ENCODE assay signal across 2 cellular contexts in the genomic region with DNA sequence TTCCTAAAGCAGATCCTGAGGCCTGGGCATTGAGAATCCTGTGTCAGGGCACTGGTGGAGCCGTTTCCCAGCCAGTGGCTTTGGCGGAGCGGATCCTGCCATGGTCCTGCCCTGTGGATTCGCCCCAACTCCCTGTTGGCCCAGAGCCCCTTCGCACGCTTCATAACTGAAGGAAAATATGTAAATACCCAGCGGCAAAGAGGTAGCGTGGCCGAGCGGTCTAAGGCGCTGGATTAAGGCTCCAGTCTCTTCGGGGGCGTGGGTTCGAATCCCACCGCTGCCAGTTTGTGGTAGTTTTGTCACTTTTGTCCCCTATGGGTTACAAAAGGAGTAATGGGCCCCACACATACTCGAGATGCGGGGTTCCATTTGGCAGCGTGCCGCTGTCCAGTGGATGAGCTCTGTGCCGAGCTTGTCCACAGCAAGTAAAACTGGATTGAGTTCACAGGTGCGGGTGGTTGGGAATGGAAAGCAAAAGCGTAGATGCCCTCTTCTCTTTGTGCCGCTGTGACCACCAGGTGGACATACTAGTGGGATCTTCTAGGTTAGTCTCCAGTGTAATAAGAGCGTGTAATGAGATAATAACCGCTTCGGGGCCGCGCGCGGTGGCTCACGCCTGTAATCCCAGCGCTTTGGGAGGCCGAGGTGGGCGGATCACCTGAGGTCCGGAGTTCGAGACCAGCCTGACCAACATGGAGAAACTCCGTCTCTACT.
TF ChIP-seq lines count a peak whose summit lies in the region.

No MANE protein-coding gene starts in this region.

TF ChIP-seq in HEK293, 187 proteins besides CTCF, POLR2A, EP300 and RAD21 (continues in another document):
- no peak for TF ChIP-seq ZNF626 (tag by site-specific recombination; IDR thresholded peaks at IDR 0.05)
- peak; percentile 86 for TF ChIP-seq ZNF501 (tag by site-specific recombination; IDR thresholded peaks at IDR 0.05)
- TF ChIP-seq ZNF561 (tag by site-specific recombination; IDR thresholded peaks at IDR 0.05; ENCODE audit: borderline replicate concordance): peak; percentile 87; the same call in 1 of the 2 replicates
- no peak for TF ChIP-seq ZNF266 (tag by site-specific recombination; IDR thresholded peaks at IDR 0.05; ENCODE audit: low read depth)
- no peak for TF ChIP-seq ZNF37A (tag by site-specific recombination; IDR thresholded peaks at IDR 0.05)
- TF ChIP-seq, protein P1, sequence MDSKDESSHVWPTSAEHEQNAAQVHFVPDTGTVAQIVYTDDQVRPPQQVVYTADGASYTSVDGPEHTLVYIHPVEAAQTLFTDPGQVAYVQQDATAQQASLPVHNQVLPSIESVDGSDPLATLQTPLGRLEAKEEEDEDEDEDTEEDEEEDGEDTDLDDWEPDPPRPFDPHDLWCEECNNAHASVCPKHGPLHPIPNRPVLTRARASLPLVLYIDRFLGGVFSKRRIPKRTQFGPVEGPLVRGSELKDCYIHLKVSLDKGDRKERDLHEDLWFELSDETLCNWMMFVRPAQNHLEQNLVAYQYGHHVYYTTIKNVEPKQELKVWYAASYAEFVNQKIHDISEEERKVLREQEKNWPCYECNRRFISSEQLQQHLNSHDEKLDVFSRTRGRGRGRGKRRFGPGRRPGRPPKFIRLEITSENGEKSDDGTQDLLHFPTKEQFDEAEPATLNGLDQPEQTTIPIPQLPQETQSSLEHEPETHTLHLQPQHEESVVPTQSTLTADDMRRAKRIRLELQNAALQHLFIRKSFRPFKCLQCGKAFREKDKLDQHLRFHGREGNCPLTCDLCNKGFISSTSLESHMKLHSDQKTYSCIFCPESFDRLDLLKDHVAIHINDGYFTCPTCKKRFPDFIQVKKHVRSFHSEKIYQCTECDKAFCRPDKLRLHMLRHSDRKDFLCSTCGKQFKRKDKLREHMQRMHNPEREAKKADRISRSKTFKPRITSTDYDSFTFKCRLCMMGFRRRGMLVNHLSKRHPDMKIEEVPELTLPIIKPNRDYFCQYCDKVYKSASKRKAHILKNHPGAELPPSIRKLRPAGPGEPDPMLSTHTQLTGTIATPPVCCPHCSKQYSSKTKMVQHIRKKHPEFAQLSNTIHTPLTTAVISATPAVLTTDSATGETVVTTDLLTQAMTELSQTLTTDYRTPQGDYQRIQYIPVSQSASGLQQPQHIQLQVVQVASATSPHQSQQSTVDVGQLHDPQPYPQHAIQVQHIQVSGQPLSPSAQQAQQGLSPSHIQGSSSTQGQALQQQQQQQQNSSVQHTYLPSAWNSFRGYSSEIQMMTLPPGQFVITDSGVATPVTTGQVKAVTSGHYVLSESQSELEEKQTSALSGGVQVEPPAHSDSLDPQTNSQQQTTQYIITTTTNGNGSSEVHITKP (tag by site-specific recombination; IDR thresholded peaks at IDR 0.05): peak; percentile 80
- 0 out of 2 replicates have a peak, but pooled peaks have one; percentile 45 for TF ChIP-seq ZNF184 (tag by site-specific recombination; IDR thresholded peaks at IDR 0.05)
- no peak; the same call in 1 of the 2 replicates for TF ChIP-seq EGR2 (tag by site-specific recombination; IDR thresholded peaks at IDR 0.05; ENCODE audit: low read depth)
- no peak; the same call in 1 of the 2 replicates for TF ChIP-seq ZNF121 (tag by site-specific recombination; IDR thresholded peaks at IDR 0.05)
- no peak for TF ChIP-seq YY2 (tag by site-specific recombination; IDR thresholded peaks at IDR 0.05)
- TF ChIP-seq, protein P2, sequence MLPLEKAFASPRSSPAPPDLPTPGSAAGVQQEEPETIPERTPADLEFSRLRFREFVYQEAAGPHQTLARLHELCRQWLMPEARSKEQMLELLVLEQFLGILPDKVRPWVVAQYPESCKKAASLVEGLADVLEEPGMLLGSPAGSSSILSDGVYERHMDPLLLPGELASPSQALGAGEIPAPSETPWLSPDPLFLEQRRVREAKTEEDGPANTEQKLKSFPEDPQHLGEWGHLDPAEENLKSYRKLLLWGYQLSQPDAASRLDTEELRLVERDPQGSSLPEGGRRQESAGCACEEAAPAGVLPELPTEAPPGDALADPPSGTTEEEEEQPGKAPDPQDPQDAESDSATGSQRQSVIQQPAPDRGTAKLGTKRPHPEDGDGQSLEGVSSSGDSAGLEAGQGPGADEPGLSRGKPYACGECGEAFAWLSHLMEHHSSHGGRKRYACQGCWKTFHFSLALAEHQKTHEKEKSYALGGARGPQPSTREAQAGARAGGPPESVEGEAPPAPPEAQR (tag by site-specific recombination; IDR thresholded peaks at IDR 0.05): no peak
- TF ChIP-seq, protein P3, sequence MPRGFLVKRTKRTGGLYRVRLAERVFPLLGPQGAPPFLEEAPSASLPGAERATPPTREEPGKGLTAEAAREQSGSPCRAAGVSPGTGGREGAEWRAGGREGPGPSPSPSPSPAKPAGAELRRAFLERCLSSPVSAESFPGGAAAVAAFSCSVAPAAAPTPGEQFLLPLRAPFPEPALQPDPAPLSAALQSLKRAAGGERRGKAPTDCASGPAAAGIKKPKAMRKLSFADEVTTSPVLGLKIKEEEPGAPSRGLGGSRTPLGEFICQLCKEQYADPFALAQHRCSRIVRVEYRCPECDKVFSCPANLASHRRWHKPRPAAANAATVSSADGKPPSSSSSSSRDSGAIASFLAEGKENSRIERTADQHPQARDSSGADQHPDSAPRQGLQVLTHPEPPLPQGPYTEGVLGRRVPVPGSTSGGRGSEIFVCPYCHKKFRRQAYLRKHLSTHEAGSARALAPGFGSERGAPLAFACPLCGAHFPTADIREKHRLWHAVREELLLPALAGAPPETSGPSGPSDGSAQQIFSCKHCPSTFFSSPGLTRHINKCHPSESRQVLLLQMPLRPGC (tag by site-specific recombination; IDR thresholded peaks at IDR 0.05): peak; percentile 44; the same call in 1 of the 2 replicates
- TF ChIP-seq ZXDB (tag by site-specific recombination; IDR thresholded peaks at IDR 0.05): peak; percentile 63
- peak; percentile 50; the same call in 1 of the 2 replicates for TF ChIP-seq ZNF366 (tag by site-specific recombination; conservative IDR thresholded peaks at IDR 0.05)
- TF ChIP-seq, protein P4, sequence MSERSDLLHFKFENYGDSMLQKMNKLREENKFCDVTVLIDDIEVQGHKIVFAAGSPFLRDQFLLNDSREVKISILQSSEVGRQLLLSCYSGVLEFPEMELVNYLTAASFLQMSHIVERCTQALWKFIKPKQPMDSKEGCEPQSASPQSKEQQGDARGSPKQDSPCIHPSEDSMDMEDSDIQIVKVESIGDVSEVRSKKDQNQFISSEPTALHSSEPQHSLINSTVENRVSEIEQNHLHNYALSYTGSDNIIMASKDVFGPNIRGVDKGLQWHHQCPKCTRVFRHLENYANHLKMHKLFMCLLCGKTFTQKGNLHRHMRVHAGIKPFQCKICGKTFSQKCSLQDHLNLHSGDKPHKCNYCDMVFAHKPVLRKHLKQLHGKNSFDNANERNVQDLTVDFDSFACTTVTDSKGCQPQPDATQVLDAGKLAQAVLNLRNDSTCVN (tag by site-specific recombination; optimal IDR thresholded peaks at IDR 0.05): peak; percentile 83
- TF ChIP-seq ZNF16 (tag by site-specific recombination; IDR thresholded peaks at IDR 0.05; ENCODE audit: low read depth): no peak
- no peak for TF ChIP-seq HOXC10 (CRISPR knock-in tag; IDR thresholded peaks at IDR 0.05)
- no peak for TF ChIP-seq ZNF292 (tag by site-specific recombination; IDR thresholded peaks at IDR 0.05; ENCODE audit: borderline replicate concordance, low read depth)

TF ChIP-seq in neural cell, 6 proteins besides CTCF, POLR2A, EP300 and RAD21:
- TF ChIP-seq MXI1 (conservative IDR thresholded peaks at IDR 0.05; ENCODE audit: poor library complexity, severe bottlenecking) (no peak), SMC3 (conservative IDR thresholded peaks at IDR 0.05; ENCODE audit: poor library complexity) (no peak), EZH2 (IDR thresholded peaks at IDR 0.05; ENCODE audit: borderline replicate concordance, insufficient read depth, low read length, poor library complexity, severe bottlenecking) (no peak), POLR2AphosphoS5 (IDR thresholded peaks at IDR 0.05) (no peak), TAF1 (IDR thresholded peaks at IDR 0.05; ENCODE audit: low read depth) (no peak)
- TF ChIP-seq, protein P5, sequence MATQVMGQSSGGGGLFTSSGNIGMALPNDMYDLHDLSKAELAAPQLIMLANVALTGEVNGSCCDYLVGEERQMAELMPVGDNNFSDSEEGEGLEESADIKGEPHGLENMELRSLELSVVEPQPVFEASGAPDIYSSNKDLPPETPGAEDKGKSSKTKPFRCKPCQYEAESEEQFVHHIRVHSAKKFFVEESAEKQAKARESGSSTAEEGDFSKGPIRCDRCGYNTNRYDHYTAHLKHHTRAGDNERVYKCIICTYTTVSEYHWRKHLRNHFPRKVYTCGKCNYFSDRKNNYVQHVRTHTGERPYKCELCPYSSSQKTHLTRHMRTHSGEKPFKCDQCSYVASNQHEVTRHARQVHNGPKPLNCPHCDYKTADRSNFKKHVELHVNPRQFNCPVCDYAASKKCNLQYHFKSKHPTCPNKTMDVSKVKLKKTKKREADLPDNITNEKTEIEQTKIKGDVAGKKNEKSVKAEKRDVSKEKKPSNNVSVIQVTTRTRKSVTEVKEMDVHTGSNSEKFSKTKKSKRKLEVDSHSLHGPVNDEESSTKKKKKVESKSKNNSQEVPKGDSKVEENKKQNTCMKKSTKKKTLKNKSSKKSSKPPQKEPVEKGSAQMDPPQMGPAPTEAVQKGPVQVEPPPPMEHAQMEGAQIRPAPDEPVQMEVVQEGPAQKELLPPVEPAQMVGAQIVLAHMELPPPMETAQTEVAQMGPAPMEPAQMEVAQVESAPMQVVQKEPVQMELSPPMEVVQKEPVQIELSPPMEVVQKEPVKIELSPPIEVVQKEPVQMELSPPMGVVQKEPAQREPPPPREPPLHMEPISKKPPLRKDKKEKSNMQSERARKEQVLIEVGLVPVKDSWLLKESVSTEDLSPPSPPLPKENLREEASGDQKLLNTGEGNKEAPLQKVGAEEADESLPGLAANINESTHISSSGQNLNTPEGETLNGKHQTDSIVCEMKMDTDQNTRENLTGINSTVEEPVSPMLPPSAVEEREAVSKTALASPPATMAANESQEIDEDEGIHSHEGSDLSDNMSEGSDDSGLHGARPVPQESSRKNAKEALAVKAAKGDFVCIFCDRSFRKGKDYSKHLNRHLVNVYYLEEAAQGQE (IDR thresholded peaks at IDR 0.05; ENCODE audit: borderline replicate concordance): no peak
